Comparison of ENCODE assay signal across 13 cellular contexts in the genomic region with DNA sequence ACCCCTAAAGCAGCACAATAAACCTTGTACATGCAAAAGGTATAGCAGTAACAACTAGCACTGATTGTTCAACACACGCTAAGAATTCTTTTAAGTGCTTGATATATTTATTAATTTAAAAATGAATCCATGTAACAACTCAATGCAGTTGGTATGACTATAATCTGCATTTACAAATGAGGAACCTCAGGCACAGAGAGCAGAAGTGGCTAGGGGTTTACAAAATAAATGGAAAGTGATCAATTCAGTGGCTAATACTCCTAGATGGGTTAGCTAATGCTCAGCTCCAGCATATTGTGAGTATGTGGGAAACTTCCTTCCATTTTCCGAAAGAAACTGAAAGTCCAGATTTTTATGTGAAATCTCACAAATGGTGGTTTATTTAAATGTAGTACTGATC.
DNase-seq lines count a peak whose midpoint lies in the region; ATAC-seq and TF ChIP-seq lines count a peak whose summit lies in the region.
"Had no signal": no experiment of that assay in that cellular context is flagged by ENCODE, and none has a peak within 500 bp of the region (broad histone marks: within the 10 kb centered on the region; RNA-seq: fewer than 3 reads in every experiment).

No MANE protein-coding gene starts in this region.

- ATAC-seq in stimulated activated naive CD8-positive, alpha-beta T cell treated with anti-CD3 and anti-CD28 coated beads, Interleukin-15, Interleukin-2, amounts not matched to agents 100 U/mL and 50 U/mL, for 24 hours, result no peak
- peak; percentile 41 for ATAC-seq in HG02885 (IDR thresholded peaks at IDR 0.05; ENCODE audit: poor library complexity, unreplicated experiment)
- no peak for ATAC-seq in T-helper 17 cell
- ATAC-seq in upper lobe of right lung, result peak; percentile 43
- no peak for ATAC-seq in HG03139 (IDR thresholded peaks at IDR 0.05; ENCODE audit: unreplicated experiment)

- DNase-seq in stimulated activated naive CD8-positive, alpha-beta T cell treated with anti-CD3 and anti-CD28 coated beads, Interleukin-15, Interleukin-2, amounts not matched to agents 100 U/mL and 50 U/mL, for 24 hours, result no peak
- DNase-seq in T-helper 17 cell, result no peak
- DNase-seq in upper lobe of right lung, result no peak
- no peak for DNase-seq in globus pallidus (ENCODE audit: low spot score)
- no peak for DNase-seq in esophagus muscularis mucosa (ENCODE audit: extremely low spot score)
- DNase-seq: activated CD4-positive, alpha-beta T cell treated with anti-CD3 and anti-CD28 coated beads for 4 hours; IMR-90; NCI-H748 treated with DMSO at 0.1 percent for 48 hours; nephron progenitor cell had no signal

- H3K36me3 Mint-ChIP-seq in stimulated activated naive CD8-positive, alpha-beta T cell treated with anti-CD3 and anti-CD28 coated beads, Interleukin-15, Interleukin-2, amounts not matched to agents 100 ng/mL and 50 ng/mL, for 24 hours (ENCODE audit: low read depth), result peaks cover 17% of the 10 kb centered on the region
- H3K36me3 Mint-ChIP-seq in T-helper 17 cell (ENCODE audit: low read depth), result peaks cover 7% of the 10 kb centered on the region

- H3K27ac ChIP-seq in upper lobe of right lung, result no peak overlapping the region
- no peak overlapping the region for H3K27ac ChIP-seq in esophagus muscularis mucosa (replicated peaks in 1 of 4)
- H3K27ac ChIP-seq: hepatocyte had no signal

- intact Hi-C loops in upper lobe of right lung (cut with DNase I) (no loop called here), esophagus muscularis mucosa (cut with DNase I) (no loop called here)

- TF ChIP-seq POLR2A in esophagus muscularis mucosa (IDR thresholded peaks at IDR 0.05; ENCODE audit: low read depth), result no peak

- TF ChIP-seq EP300 in esophagus muscularis mucosa (IDR thresholded peaks at IDR 0.05), result no peak

- 80% methylated on average over 2 of the region's 2 CpGs for WGBS in esophagus muscularis mucosa

- H3K27ac Mint-ChIP-seq in stimulated activated naive CD8-positive, alpha-beta T cell treated with anti-CD3 and anti-CD28 coated beads, Interleukin-15, Interleukin-2, amounts not matched to agents 100 ng/mL and 50 ng/mL, for 24 hours, result peak overlapping the region; percentile 86
- H3K27ac Mint-ChIP-seq in T-helper 17 cell, result peak overlapping the region; percentile 69
- H3K27ac Mint-ChIP-seq: nephron progenitor cell had no signal

- no peaks in the 10 kb centered on the region for H3K36me3 ChIP-seq in upper lobe of right lung
- H3K36me3 ChIP-seq in esophagus muscularis mucosa, result peaks cover 0 to 14% (median 6%) of the 10 kb centered on the region in 4 donors

- no peaks in the 10 kb centered on the region for H3K9me3 Mint-ChIP-seq in stimulated activated naive CD8-positive, alpha-beta T cell treated with anti-CD3 and anti-CD28 coated beads, Interleukin-15, Interleukin-2, amounts not matched to agents 100 ng/mL and 50 ng/mL, for 24 hours
- H3K9me3 Mint-ChIP-seq: nephron progenitor cell had no signal

- H3K27me3 ChIP-seq in upper lobe of right lung, result no peaks in the 10 kb centered on the region
- H3K27me3 ChIP-seq in esophagus muscularis mucosa, result no peaks in the 10 kb centered on the region
- H3K27me3 ChIP-seq: hepatocyte had no signal

- no peaks in the 10 kb centered on the region for H3K4me1 ChIP-seq in upper lobe of right lung
- H3K4me1 ChIP-seq in esophagus muscularis mucosa, result peaks cover 0 to 9% (median 4%) of the 10 kb centered on the region in 4 donors

- H3K4me3 ChIP-seq in upper lobe of right lung, result no peak overlapping the region
- no peak overlapping the region for H3K4me3 ChIP-seq in esophagus muscularis mucosa
- H3K4me3 ChIP-seq: hepatocyte had no signal

- H3K9me3 ChIP-seq in T-helper 17 cell (ENCODE audit: control insufficient read depth, low read length, poor library complexity, severe bottlenecking) (no peaks in the 10 kb centered on the region), upper lobe of right lung (no peaks in the 10 kb centered on the region), esophagus muscularis mucosa (no peaks in the 10 kb centered on the region)

- peaks cover 43% of the 10 kb centered on the region for H3K4me1 Mint-ChIP-seq in stimulated activated naive CD8-positive, alpha-beta T cell treated with anti-CD3 and anti-CD28 coated beads, Interleukin-15, Interleukin-2, amounts not matched to agents 100 ng/mL and 50 ng/mL, for 24 hours (ENCODE audit: low read depth)
- peaks cover 12% of the 10 kb centered on the region for H3K4me1 Mint-ChIP-seq in T-helper 17 cell
- H3K4me1 Mint-ChIP-seq: nephron progenitor cell had no signal

- peak overlapping the region; percentile 67 for H3K4me3 Mint-ChIP-seq in stimulated activated naive CD8-positive, alpha-beta T cell treated with anti-CD3 and anti-CD28 coated beads, Interleukin-15, Interleukin-2, amounts not matched to agents 100 ng/mL and 50 ng/mL, for 24 hours
- H3K4me3 Mint-ChIP-seq in T-helper 17 cell, result peak overlapping the region; percentile 75
- H3K4me3 Mint-ChIP-seq: nephron progenitor cell had no signal

- no peaks in the 10 kb centered on the region for H3K27me3 Mint-ChIP-seq in stimulated activated naive CD8-positive, alpha-beta T cell treated with anti-CD3 and anti-CD28 coated beads, Interleukin-15, Interleukin-2, amounts not matched to agents 100 ng/mL and 50 ng/mL, for 24 hours
- no peaks in the 10 kb centered on the region for H3K27me3 Mint-ChIP-seq in T-helper 17 cell

- TF ChIP-seq CTCF in upper lobe of right lung (IDR thresholded peaks at IDR 0.05) (no peak), esophagus muscularis mucosa (IDR thresholded peaks at IDR 0.05) (no peak)

Comparison
In these comparisons a context has a peak if more than half of its experiments do, and no peak if none do; other contexts are left out.
1. ATAC-seq: peak in HG02885 (single experiment) and upper lobe of right lung (single experiment); none in stimulated activated naive CD8-positive, alpha-beta T cell treated with anti-CD3 and anti-CD28 coated beads, Interleukin-15, Interleukin-2, amounts not matched to agents 100 U/mL and 50 U/mL, for 24 hours (single experiment), T-helper 17 cell (single experiment) and HG03139 (single experiment).